Comparison of ENCODE assay signal across 18 cellular contexts in the genomic region with DNA sequence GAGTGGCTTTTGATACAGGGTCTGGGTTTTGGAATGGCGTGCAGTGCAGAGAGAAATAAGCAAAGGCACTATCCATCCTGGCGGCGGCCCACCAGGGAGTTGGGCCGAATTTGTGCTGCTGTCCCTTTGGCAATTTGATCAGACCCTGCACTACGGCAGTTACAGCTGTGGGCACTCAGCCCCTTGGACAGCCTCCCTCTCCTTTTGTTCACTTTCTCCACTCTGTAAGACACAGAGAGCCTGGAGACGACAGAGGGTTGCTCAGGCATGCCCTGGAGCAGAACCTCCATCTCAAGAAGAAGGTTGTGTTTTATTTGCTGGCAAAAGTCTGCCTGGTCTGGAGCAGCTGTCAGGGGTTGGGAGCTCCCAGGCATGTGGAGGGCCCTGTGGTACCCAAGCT.
"Had no signal": no experiment of that assay in that cellular context is flagged by ENCODE, and none has a peak within 500 bp of the region (broad histone marks: within the 10 kb centered on the region; RNA-seq: fewer than 3 reads in every experiment).

No MANE protein-coding gene starts in this region.

- H3K4me3 Mint-ChIP-seq: nephron progenitor cell; stimulated activated memory B cell treated with anti-CD40 and anti-IgM and Interleukin-4, amounts not matched to agents 10 μg/mL and 1 μg/mL and 100 μg/mL, for 72 hours; stimulated activated naive CD8-positive, alpha-beta T cell treated with anti-CD3 and anti-CD28 coated beads, Interleukin-15, Interleukin-2, amounts not matched to agents 100 ng/mL and 50 ng/mL, for 24 hours had no signal

- H3K4me3 ChIP-seq: dorsolateral prefrontal cortex, heart right ventricle, ovary, smooth muscle cell, tibial artery, upper lobe of left lung, uterus had no signal

- H3K9me3 ChIP-seq: heart right ventricle, ovary, tibial artery, upper lobe of left lung, uterus had no signal

- H3K4me1 Mint-ChIP-seq: stimulated activated memory B cell treated with anti-CD40 and anti-IgM and Interleukin-4, amounts not matched to agents 10 μg/mL and 1 μg/mL and 100 μg/mL, for 72 hours had no signal

- H3K27ac Mint-ChIP-seq: nephron progenitor cell; progenitor cell of endocrine pancreas; stimulated activated memory B cell treated with anti-CD40 and anti-IgM and Interleukin-4, amounts not matched to agents 10 μg/mL and 1 μg/mL and 100 μg/mL, for 72 hours; stimulated activated naive CD8-positive, alpha-beta T cell treated with anti-CD3 and anti-CD28 coated beads, Interleukin-15, Interleukin-2, amounts not matched to agents 100 ng/mL and 50 ng/mL, for 24 hours had no signal

- H3K4me1 ChIP-seq: uterus had no signal

- H3K9me3 Mint-ChIP-seq: stimulated activated memory B cell treated with anti-CD40 and anti-IgM and Interleukin-4, amounts not matched to agents 10 μg/mL and 1 μg/mL and 100 μg/mL, for 72 hours; stimulated activated naive CD8-positive, alpha-beta T cell treated with anti-CD3 and anti-CD28 coated beads, Interleukin-15, Interleukin-2, amounts not matched to agents 100 ng/mL and 50 ng/mL, for 24 hours had no signal

- DNase-seq: cortex of kidney; effector CD8-positive, alpha-beta T cell; heart right ventricle; mammary epithelial cell; nephron progenitor cell; stimulated activated CD4-positive, alpha-beta T cell treated with anti-CD3 and anti-CD28 coated beads, Interleukin-4, amount 100 ng/mL, for 1 hour; tibial artery; upper lobe of left lung had no signal

- H3K27me3 ChIP-seq: dorsolateral prefrontal cortex, heart right ventricle, ovary, tibial artery, upper lobe of left lung, uterus had no signal

- H3K27me3 Mint-ChIP-seq: stimulated activated memory B cell treated with anti-CD40 and anti-IgM and Interleukin-4, amounts not matched to agents 10 μg/mL and 1 μg/mL and 100 μg/mL, for 72 hours; stimulated activated naive CD8-positive, alpha-beta T cell treated with anti-CD3 and anti-CD28 coated beads, Interleukin-15, Interleukin-2, amounts not matched to agents 100 ng/mL and 50 ng/mL, for 24 hours had no signal

- H3K36me3 ChIP-seq: heart right ventricle, ovary, tibial artery, upper lobe of left lung, uterus had no signal

- ATAC-seq: esophagus mucosa; heart right ventricle; left lobe of liver; right cardiac atrium; stimulated activated memory B cell treated with anti-CD40 and anti-IgM and Interleukin-4, amounts not matched to agents 10 μg/mL and 1 μg/mL and 100 μg/mL, for 72 hours had no signal

- H3K27ac ChIP-seq: dorsolateral prefrontal cortex, heart right ventricle, ovary, tibial artery, upper lobe of left lung, uterus had no signal
